ENCODE assay signal across 9 cellular contexts in the genomic region with DNA sequence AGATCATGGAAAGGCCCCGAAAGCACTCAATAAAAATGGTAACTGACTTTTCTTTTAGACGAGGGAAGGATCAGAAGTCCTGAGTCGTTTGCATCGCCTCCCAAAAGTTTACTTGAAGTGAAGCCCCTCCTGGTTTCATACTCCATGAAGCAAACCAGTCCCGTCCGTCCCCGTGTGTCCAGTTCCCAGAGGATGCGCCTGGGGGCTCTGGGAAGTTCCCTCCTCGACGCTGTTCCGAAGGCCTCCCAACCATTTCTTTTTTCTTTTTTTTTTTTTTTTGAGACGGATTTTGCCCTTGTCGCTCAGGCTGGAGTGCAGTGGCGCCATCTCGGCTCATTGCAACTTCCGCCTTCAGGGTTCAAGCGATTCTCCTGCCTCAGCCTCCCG. TPM values are rescaled to one million over a fixed set of nuclear protein-coding genes. Genes with fewer than 3 reads are reported as not detected.
DNase-seq lines count a peak whose midpoint lies in the region; ATAC-seq and TF ChIP-seq lines count a peak whose summit lies in the region.
"Had no signal": no experiment of that assay in that cellular context is flagged by ENCODE, and none has a peak within 500 bp of the region (broad histone marks: within the 10 kb centered on the region; RNA-seq: fewer than 3 reads in every experiment).

No MANE protein-coding gene starts in this region.

- H3K27me3 Mint-ChIP-seq in effector memory CD8-positive, alpha-beta T cell, result no peaks in the 10 kb centered on the region
- peaks cover 0 to 3% (median 0%) of the 10 kb centered on the region in 5 donors for H3K27me3 Mint-ChIP-seq in naive thymus-derived CD8-positive, alpha-beta T cell

- TF ChIP-seq CTCF in AG09309 (IDR thresholded peaks at IDR 0.05; ENCODE audit: control insufficient read depth, insufficient read depth, low read depth, low read length, missing control alignments) (no peak), NB4 (IDR thresholded peaks at IDR 0.05; ENCODE audit: low read depth, low read length) (no peak)

- TF ChIP-seq POLR2A in NB4 (IDR thresholded peaks at IDR 0.05; ENCODE audit: extremely low read depth, insufficient read length), result no peak

- POLR2A ChIA-PET in naive thymus-derived CD8-positive, alpha-beta T cell (lab: Charles Lee), result interaction anchor here (0.5 to 3.6 kb wide), 10 partner anchors 11 to 351 kb away, joined by 3 to 35 read pairs (median 4); partner anchors contain the start of gene MRPS15

- H3K36me3 Mint-ChIP-seq in effector memory CD8-positive, alpha-beta T cell (ENCODE audit: insufficient read depth), result peaks cover 24% of the 10 kb centered on the region
- H3K36me3 Mint-ChIP-seq in naive thymus-derived CD8-positive, alpha-beta T cell, result peaks cover 0 to 9% (median 0%) of the 10 kb centered on the region in 3 donors

- no peak for ATAC-seq in effector memory CD8-positive, alpha-beta T cell (replicated peaks)
- no peak for ATAC-seq in naive thymus-derived CD8-positive, alpha-beta T cell
- no peak for ATAC-seq in GM21717 (IDR thresholded peaks at IDR 0.05; ENCODE audit: unreplicated experiment)

- DNase-seq in AG09309 (ENCODE audit: low read depth) (no peak), NB4 (ENCODE audit: low read depth) (no peak), NOMO-1 treated with dmso at 0.1 percent for 144 hours (lab: John Stamatoyannopoulos, UW; ENCODE audit: unreplicated experiment) (no peak)
- no peak for DNase-seq in effector memory CD8-positive, alpha-beta T cell
- no peak for DNase-seq in naive thymus-derived CD8-positive, alpha-beta T cell
- DNase-seq in stimulated activated CD4-positive, alpha-beta T cell treated with anti-CD3 and anti-CD28 coated beads, Interleukin-4, amount 100 ng/mL, for 24 hours, result no peak
- no peak for DNase-seq in stimulated activated CD4-positive, alpha-beta T cell treated with anti-CD3 and anti-CD28 coated beads, Interleukin-2, amount 100 ng/mL, for 24 hours

- H3K9me3 Mint-ChIP-seq in effector memory CD8-positive, alpha-beta T cell, result no peaks in the 10 kb centered on the region
- no peaks in the 10 kb centered on the region for H3K9me3 Mint-ChIP-seq in naive thymus-derived CD8-positive, alpha-beta T cell

- H3K27ac Mint-ChIP-seq in effector memory CD8-positive, alpha-beta T cell, result peak overlapping the region; percentile 93 to 96
- peak overlapping the region; percentile 90 to 99 (median 98) for H3K27ac Mint-ChIP-seq in naive thymus-derived CD8-positive, alpha-beta T cell

- peak overlapping the region; percentile 85 to 86 for H3K4me3 Mint-ChIP-seq in effector memory CD8-positive, alpha-beta T cell
- H3K4me3 Mint-ChIP-seq in naive thymus-derived CD8-positive, alpha-beta T cell, result peak overlapping the region; percentile 87 to 97 (median 92)

- H3K4me3 ChIP-seq in AG09309 (ENCODE audit: control insufficient read depth, low read depth, low read length) (peak overlapping the region; percentile 49), NB4 (ENCODE audit: low read depth, low read length) (peak overlapping the region; percentile 56)

- peaks cover 6 to 11% of the 10 kb centered on the region in 2 donors for H3K4me1 Mint-ChIP-seq in effector memory CD8-positive, alpha-beta T cell (ENCODE audit: low read depth in 2 of 2)
- peaks cover 13 to 23% (median 20%) of the 10 kb centered on the region in 4 donors for H3K4me1 Mint-ChIP-seq in naive thymus-derived CD8-positive, alpha-beta T cell

RNA-seq across cellular contexts. Expression of gene OSCP1, which starts 0.7 kb away (rescaled TPM):
- total RNA-seq in naive thymus-derived CD8-positive, alpha-beta T cell, result 1 to 10 TPM; 1.4 to 1.5 TPM
- polyA plus RNA-seq in naive thymus-derived CD8-positive, alpha-beta T cell, result 1 to 10 TPM in 1 of 3 donors, under 1 TPM in 2; 0.24 to 1.7 (median 0.94) TPM

RNA-seq across cellular contexts. Expression of gene MRPS15, which starts 13.3 kb away (rescaled TPM):
- total RNA-seq in naive thymus-derived CD8-positive, alpha-beta T cell, result 10 to 100 TPM; 38.6 to 41.4 TPM
- 10 to 100 TPM; 87.2 to 95.9 (median 87.7) TPM for polyA plus RNA-seq in naive thymus-derived CD8-positive, alpha-beta T cell

RNA-seq across cellular contexts. Expression of gene CSF3R, which starts 31.8 kb away (rescaled TPM):
- total RNA-seq in naive thymus-derived CD8-positive, alpha-beta T cell, result under 1 TPM in 1 of 2 experiments, not detected in 1; 0.44 TPM
- polyA plus RNA-seq in naive thymus-derived CD8-positive, alpha-beta T cell, result under 1 TPM in 2 of 3 donors, not detected in 1; 0.10 to 0.20 TPM
- total RNA-seq: RPMI7951 had no signal

RNA-seq across cellular contexts. Expression of gene LSM10, which starts 53.2 kb away (rescaled TPM):
- total RNA-seq in naive thymus-derived CD8-positive, alpha-beta T cell, result 10 to 100 TPM; 40.8 to 47.1 TPM
- 100 to 1,000 TPM; 118 to 122 (median 121) TPM for polyA plus RNA-seq in naive thymus-derived CD8-positive, alpha-beta T cell
